14 cellular contexts compared by ENCODE assay signal in genomic region chr16:3816326-3816725, GRCh38.
"Had no signal": no experiment of that assay in that cellular context is flagged by ENCODE, and none has a peak within 500 bp of the region (broad histone marks: within the 10 kb centered on the region; RNA-seq: fewer than 3 reads in every experiment).

No MANE protein-coding gene starts in this region.

- H3K27ac ChIP-seq: adrenal gland, esophagus muscularis mucosa, right atrium auricular region, suprapubic skin had no signal

- H3K9me3 ChIP-seq: adrenal gland, esophagus muscularis mucosa, right atrium auricular region, suprapubic skin had no signal

- H3K9me3 Mint-ChIP-seq: activated CD4-positive, alpha-beta memory T cell treated with anti-CD3 and anti-CD28 coated beads for 36 hours; activated naive CD4-positive, alpha-beta T cell treated with anti-CD3 and anti-CD28 coated beads, Interleukin-2, amount 10 ng/mL, durations not matched to agents 7 days and 5 days had no signal

- ATAC-seq: activated CD8-positive, alpha-beta memory T cell treated with anti-CD3 and anti-CD28 coated beads, Interleukin-2, amount 10 ng/mL, durations not matched to agents 7 days and 5 days; stimulated activated naive CD8-positive, alpha-beta T cell treated with anti-CD3 and anti-CD28 coated beads, Interleukin-15, Interleukin-2, amounts not matched to agents 100 U/mL and 50 U/mL, for 24 hours had no signal

- H3K36me3 ChIP-seq: adrenal gland, esophagus muscularis mucosa, right atrium auricular region, suprapubic skin had no signal

- H3K27me3 ChIP-seq: adrenal gland, esophagus muscularis mucosa, right atrium auricular region, suprapubic skin had no signal

- H3K27ac Mint-ChIP-seq: activated CD4-positive, alpha-beta memory T cell treated with anti-CD3 and anti-CD28 coated beads for 36 hours; activated CD8-positive, alpha-beta memory T cell treated with anti-CD3 and anti-CD28 coated beads, Interleukin-2, amount 10 ng/mL, durations not matched to agents 7 days and 5 days; activated naive CD4-positive, alpha-beta T cell treated with anti-CD3 and anti-CD28 coated beads, Interleukin-2, amount 10 ng/mL, durations not matched to agents 7 days and 5 days had no signal

- H3K4me3 Mint-ChIP-seq: activated CD4-positive, alpha-beta memory T cell treated with anti-CD3 and anti-CD28 coated beads for 36 hours; activated CD8-positive, alpha-beta memory T cell treated with anti-CD3 and anti-CD28 coated beads, Interleukin-2, amount 10 ng/mL, durations not matched to agents 7 days and 5 days; activated naive CD4-positive, alpha-beta T cell treated with anti-CD3 and anti-CD28 coated beads, Interleukin-2, amount 10 ng/mL, durations not matched to agents 7 days and 5 days had no signal

- H3K4me3 ChIP-seq: adrenal gland, esophagus muscularis mucosa, right atrium auricular region, suprapubic skin had no signal

- DNase-seq: activated CD4-positive, alpha-beta memory T cell treated with anti-CD3 and anti-CD28 coated beads for 36 hours; activated CD8-positive, alpha-beta memory T cell treated with anti-CD3 and anti-CD28 coated beads, Interleukin-2, amount 10 ng/mL, durations not matched to agents 7 days and 5 days; activated naive CD4-positive, alpha-beta T cell treated with anti-CD3 and anti-CD28 coated beads, Interleukin-2, amount 10 ng/mL, durations not matched to agents 7 days and 5 days; activated T-cell treated with anti-CD3 and anti-CD28 coated beads, Interleukin-2, amount 50 U/mL, for 1 hour; adrenal gland; glutamatergic neuron; nucleus accumbens; stimulated activated CD4-positive, alpha-beta T cell treated with anti-CD3 and anti-CD28 coated beads, Interleukin-15, amount 100 ng/mL, for 24 hours; stimulated activated CD4-positive, alpha-beta T cell treated with anti-CD3 and anti-CD28 coated beads, Interleukin-4, amount 100 ng/mL, for 1 hour; stimulated activated naive CD8-positive, alpha-beta T cell treated with anti-CD3 and anti-CD28 coated beads, Interleukin-15, Interleukin-2, amounts not matched to agents 100 U/mL and 50 U/mL, for 24 hours; trophoblast cell had no signal

- H3K27me3 Mint-ChIP-seq: activated CD4-positive, alpha-beta memory T cell treated with anti-CD3 and anti-CD28 coated beads for 36 hours; activated naive CD4-positive, alpha-beta T cell treated with anti-CD3 and anti-CD28 coated beads, Interleukin-2, amount 10 ng/mL, durations not matched to agents 7 days and 5 days had no signal

- H3K36me3 Mint-ChIP-seq: activated CD4-positive, alpha-beta memory T cell treated with anti-CD3 and anti-CD28 coated beads for 36 hours had no signal
